ENCODE assay signal across 10 cellular contexts in genomic region chr6:129567374-129567773, GRCh38.
DNase-seq lines count a peak whose midpoint lies in the region; ATAC-seq, FAIRE-seq and TF ChIP-seq lines count a peak whose summit lies in the region.
"Had no signal": no experiment of that assay in that cellular context is flagged by ENCODE, and none has a peak within 500 bp of the region (broad histone marks: within the 10 kb centered on the region; RNA-seq: fewer than 3 reads in every experiment).

No MANE protein-coding gene starts in this region.

- H2AFZ ChIP-seq in PC-3 (ENCODE audit: low read length), result no peak overlapping the region

- H3K9me3 Mint-ChIP-seq in effector memory CD8-positive, alpha-beta T cell, result peaks cover 0 to 2% of the 10 kb centered on the region in 2 donors
- H3K9me3 Mint-ChIP-seq: activated naive CD4-positive, alpha-beta T cell treated with anti-CD3 and anti-CD28 coated beads, Interleukin-2, amount 50 U/mL, for 24 hours had no signal

- no peak overlapping the region for H3K4me2 ChIP-seq in PC-3 (ENCODE audit: low read length)

- no peaks in the 10 kb centered on the region for H3K9me2 ChIP-seq in PC-3 (replicated peaks; ENCODE audit: low read length)

- no TSS peak for BruUV-seq in PC-3 (replicated peaks; lab: Mats Ljungman, UMichigan)

- no peak for FAIRE-seq in urothelium cell line (lab: Jason Lieb, UNC)

- POLR2A ChIA-PET in PC-3 (lab: Charles Lee; ENCODE audit: unreplicated experiment), result interaction anchor here (0.7 kb wide), 1 partner anchor 67 kb away, joined by 4 read pairs; no protein-coding TSS in a partner anchor

- ATAC-seq in PC-3, result no peak
- ATAC-seq in effector memory CD8-positive, alpha-beta T cell (replicated peaks), result no peak
- ATAC-seq in GM18861 (IDR thresholded peaks at IDR 0.05; ENCODE audit: unreplicated experiment), result no peak

- no peak overlapping the region for H3K27ac Mint-ChIP-seq in effector memory CD8-positive, alpha-beta T cell
- H3K27ac Mint-ChIP-seq: activated naive CD4-positive, alpha-beta T cell treated with anti-CD3 and anti-CD28 coated beads, Interleukin-2, amount 50 U/mL, for 24 hours had no signal

- H3K9ac ChIP-seq in PC-3 (ENCODE audit: low read length), result no peak overlapping the region

- no peaks in the 10 kb centered on the region for H3K4me1 Mint-ChIP-seq in effector memory CD8-positive, alpha-beta T cell (ENCODE audit: low read depth in 2 of 2)

- H3K36me3 Mint-ChIP-seq in effector memory CD8-positive, alpha-beta T cell (ENCODE audit: insufficient read depth), result no peaks in the 10 kb centered on the region
- H3K36me3 Mint-ChIP-seq: activated naive CD4-positive, alpha-beta T cell treated with anti-CD3 and anti-CD28 coated beads, Interleukin-2, amount 50 U/mL, for 24 hours had no signal

- no peaks in the 10 kb centered on the region for H3F3A ChIP-seq in PC-3 (ENCODE audit: low read length, unreplicated experiment)

- H3K79me2 ChIP-seq in PC-3 (ENCODE audit: low read length), result no peaks in the 10 kb centered on the region

- no peaks in the 10 kb centered on the region for H3K27me3 Mint-ChIP-seq in effector memory CD8-positive, alpha-beta T cell
- H3K27me3 Mint-ChIP-seq: activated naive CD4-positive, alpha-beta T cell treated with anti-CD3 and anti-CD28 coated beads, Interleukin-2, amount 50 U/mL, for 24 hours had no signal

- intact Hi-C loops in PC-3 (cut with micrococcal nuclease), result loop anchor here (2.0 kb wide), 1 partner anchor 69 kb away; no protein-coding TSS in a partner anchor

- H3K36me3 ChIP-seq in PC-3 (ENCODE audit: low read depth, low read length), result no peaks in the 10 kb centered on the region

- no peaks in the 10 kb centered on the region for H4K20me1 ChIP-seq in PC-3 (ENCODE audit: low read length)

- CTCF ChIA-PET in PC-3 (lab: Charles Lee), result no interaction called here

- H3K4me3 ChIP-seq in PC-3 (ENCODE audit: low read length), result no peak overlapping the region
- H3K4me3 ChIP-seq: skin epidermis had no signal

- H3K27me3 ChIP-seq in PC-3 (ENCODE audit: low read length), result no peaks in the 10 kb centered on the region

- no peaks in the 10 kb centered on the region for H3K4me1 ChIP-seq in PC-3 (ENCODE audit: insufficient read depth, low read length)

- DNase-seq in PC-3, result peak; percentile 29
- DNase-seq in effector memory CD8-positive, alpha-beta T cell, result peak in 2 of 3 experiments; percentile 6
- DNase-seq in stimulated activated CD4-positive, alpha-beta T cell treated with anti-CD3 and anti-CD28 coated beads, Interleukin-2, amount 100 ng/mL, for 4 hours (ENCODE audit: low read depth), result peak; percentile 38
- no peak for DNase-seq in urothelium cell line (ENCODE audit: low spot score)
- DNase-seq in stimulated activated naive CD4-positive, alpha-beta T cell treated with Interleukin-2 at 50 U/mL for 16 hours (lab: John Stamatoyannopoulos, UW), result no peak

- H3K4me3 Mint-ChIP-seq in effector memory CD8-positive, alpha-beta T cell, result no peak overlapping the region
- H3K4me3 Mint-ChIP-seq: activated naive CD4-positive, alpha-beta T cell treated with anti-CD3 and anti-CD28 coated beads, Interleukin-2, amount 50 U/mL, for 24 hours had no signal

- H3K9me3 ChIP-seq in PC-3 (ENCODE audit: low read length), result no peaks in the 10 kb centered on the region

- H3K27ac ChIP-seq in 22Rv1, result no peak overlapping the region
- H3K27ac ChIP-seq in PC-3 (ENCODE audit: low read length), result no peak overlapping the region
- H3K27ac ChIP-seq: skin epidermis had no signal

- TF ChIP-seq CTCF in 22Rv1 (IDR thresholded peaks at IDR 0.05) (peak; percentile 62), GM12874 (IDR thresholded peaks at IDR 0.05; ENCODE audit: insufficient read depth, low read depth, low read length) (peak; percentile 34; the same call in 1 of the 2 replicates), PC-3 (conservative IDR thresholded peaks at IDR 0.05; ENCODE audit: low read depth, low read length) (peak; percentile 61)

Comparison
In these comparisons a context has a peak if more than half of its experiments do, and no peak if none do; other contexts are left out.
1. DNase-seq: peak in PC-3 (single experiment), effector memory CD8-positive, alpha-beta T cell (2 of 3) and stimulated activated CD4-positive, alpha-beta T cell treated with anti-CD3 and anti-CD28 coated beads, Interleukin-2, amount 100 ng/mL, for 4 hours (single experiment); none in urothelium cell line (single experiment) and stimulated activated naive CD4-positive, alpha-beta T cell treated with Interleukin-2 at 50 U/mL for 16 hours (single experiment).
2. Peak in every context shown above with its lines, with median percentiles within 50 percentile points of each other: CTCF ChIP-seq.